Comparison of ENCODE assay signal across 14 cellular contexts in the genomic region with DNA sequence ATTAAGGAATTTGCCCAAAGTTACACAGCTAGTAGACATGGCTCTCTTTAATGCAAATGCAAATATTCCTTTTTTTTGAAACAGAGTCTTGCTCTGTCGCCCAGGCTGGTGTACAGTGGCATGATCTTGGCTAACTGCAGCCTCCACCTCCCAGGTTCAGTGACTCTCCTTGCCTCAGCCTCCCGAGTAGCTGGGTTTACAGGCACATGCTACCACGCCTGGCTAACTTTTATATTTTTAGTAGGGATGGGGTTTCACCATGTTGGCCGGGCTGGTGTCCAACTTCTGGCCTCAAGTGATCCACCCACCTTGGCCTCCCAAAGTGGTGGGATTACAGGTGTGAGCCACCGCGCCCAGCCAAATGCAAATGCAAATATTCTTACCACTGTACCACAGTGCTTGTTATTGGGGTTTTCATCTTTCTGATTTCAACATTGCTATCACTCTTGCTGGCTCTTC. TPM values are rescaled to one million over a fixed set of nuclear protein-coding genes. Genes with fewer than 3 reads are reported as not detected.
A peak's percentile ranks its signal among the peaks of the same experiment; 100 is the strongest.
DNase-seq lines count a peak whose midpoint lies in the region; ATAC-seq, FAIRE-seq and TF ChIP-seq lines count a peak whose summit lies in the region.
"Had no signal": no experiment of that assay in that cellular context is flagged by ENCODE, and none has a peak within 500 bp of the region (broad histone marks: within the 10 kb centered on the region; RNA-seq: fewer than 3 reads in every experiment).

No MANE protein-coding gene starts in this region.

- TF ChIP-seq EP300 in HepG2 (IDR thresholded peaks at IDR 0.05; ENCODE audit: low read depth in 2 of 2, low read length in 2 of 2), result no peak
- TF ChIP-seq EP300 in HepG2 (CRISPR knock-in tag; IDR thresholded peaks at IDR 0.05; ENCODE audit: borderline replicate concordance), result no peak

- H3K79me2 ChIP-seq in HepG2 (ENCODE audit: insufficient read depth, low read length), result peaks cover 62% of the 10 kb centered on the region

- H3K27me3 ChIP-seq in ascending aorta (no peaks in the 10 kb centered on the region), HepG2 (ENCODE audit: control insufficient read depth in 1 of 2, insufficient read depth in 2 of 2, low read length in 2 of 2) (peaks cover 0 to 3% of the 10 kb centered on the region in 2 experiments; a peak in 1 of 5 replicates)
- H3K27me3 ChIP-seq: SJSA1 had no signal

- intact Hi-C loops in ascending aorta (cut with DNase I), result loop anchor here (10.0 kb wide), 1 partner anchor 287 kb away; the partner anchor contains the start of gene POU6F1
- intact Hi-C loops in HepG2 (cut with micrococcal nuclease; ENCODE audit: unreplicated experiment), result loop anchor here (5.0 to 10.0 kb wide), 2 partner anchors 100 to 163 kb away; partner anchors contain the start of gene ATF1

- 82% methylated on average over 6 of the region's 6 CpGs for WGBS in HepG2 (ENCODE audit: low lambda C conversion rate)

- H4K20me1 ChIP-seq in HepG2 (ENCODE audit: insufficient read depth, low read length), result no peaks in the 10 kb centered on the region

- H3K27ac Mint-ChIP-seq in stimulated activated memory B cell treated with anti-CD40 and anti-IgM and Interleukin-4, amounts not matched to agents 10 μg/mL and 1 μg/mL and 100 μg/mL, for 72 hours, result peak overlapping the region; percentile 99
- H3K27ac Mint-ChIP-seq: endodermal cell had no signal

- H3K4me2 ChIP-seq in HepG2 (ENCODE audit: low read depth, low read length), result peak overlapping the region; percentile 88

- H3K36me3 ChIP-seq in ascending aorta, result peaks cover 25 to 26% of the 10 kb centered on the region in 2 donors
- H3K36me3 ChIP-seq in HepG2 (replicated peaks in 1 of 2; ENCODE audit: control insufficient read depth in 1 of 2, insufficient read depth in 2 of 2, low read length in 2 of 2), result peaks cover 1 to 4% of the 10 kb centered on the region in 2 experiments; a peak in 4 of 5 replicates
- H3K36me3 ChIP-seq: SJSA1 had no signal

- H3K4me1 ChIP-seq in ascending aorta (peaks cover 0 to 15% of the 10 kb centered on the region in 2 donors), HepG2 (ENCODE audit: insufficient read depth, low read length) (peaks cover 72% of the 10 kb centered on the region)

- FAIRE-seq in GM12891 (lab: Jason Lieb, UNC) (no peak), HepG2 (lab: Jason Lieb, UNC) (no peak)

- peak overlapping the region; percentile 75 to 80 for H3K4me3 ChIP-seq in ascending aorta
- peak overlapping the region; percentile 70 to 85 (median 85) for H3K4me3 ChIP-seq in HepG2 (replicated peaks in 1 of 3; ENCODE audit: insufficient read depth in 1 of 3, low read depth in 2 of 3, low read length in 3 of 3)
- H3K4me3 ChIP-seq: SJSA1 had no signal

- ATAC-seq in HepG2 (no peak), HG03378 (IDR thresholded peaks at IDR 0.05; ENCODE audit: unreplicated experiment) (no peak)
- ATAC-seq in stimulated activated memory B cell treated with anti-CD40 and anti-IgM and Interleukin-4, amounts not matched to agents 10 μg/mL and 1 μg/mL and 100 μg/mL, for 72 hours, result no peak

- TF ChIP-seq CTCF in ascending aorta (IDR thresholded peaks at IDR 0.05) (no peak), HepG2 (CRISPR knock-in tag; IDR thresholded peaks at IDR 0.05) (no peak)

- TF ChIP-seq POLR2A in GM12891 (IDR thresholded peaks at IDR 0.05; ENCODE audit: low read depth, low read length), result no peak
- no peak for TF ChIP-seq POLR2A in HepG2 (IDR thresholded peaks at IDR 0.05; ENCODE audit: insufficient read depth in 1 of 2, low read depth in 2 of 2, low read length in 2 of 2)

- H3K36me3 Mint-ChIP-seq in stimulated activated memory B cell treated with anti-CD40 and anti-IgM and Interleukin-4, amounts not matched to agents 10 μg/mL and 1 μg/mL and 100 μg/mL, for 72 hours, result peaks cover 18% of the 10 kb centered on the region

- CTCF ChIA-PET in HepG2 (lab: Yijun Ruan, JAX; ENCODE audit: low intra/inter-chr PET ratio, low total read pairs), result no interaction called here

- H3K27ac ChIP-seq in ascending aorta (peak overlapping the region; percentile 43 to 79), HepG2 (ENCODE audit: extremely low read length, insufficient read depth, low read length) (peak overlapping the region; percentile 82)
- H3K27ac ChIP-seq: SJSA1 had no signal

- peak overlapping the region; percentile 88 for H3K9ac ChIP-seq in HepG2 (ENCODE audit: insufficient read depth, low read depth, low read length)

- POLR2A ChIA-PET in HepG2 (lab: Yijun Ruan, JAX), result interaction anchor here (1.3 to 2.9 kb wide), 3 partner anchors 20 to 164 kb away, joined by 3 to 19 read pairs (median 7); partner anchors contain the start of genes ATF1 and SLC11A2

- TF ChIP-seq RAD21 in HepG2 (CRISPR knock-in tag; IDR thresholded peaks at IDR 0.05), result no peak

- no peak overlapping the region for H2AFZ ChIP-seq in HepG2 (ENCODE audit: low read length)

- peak overlapping the region; percentile 97 for H3K4me3 Mint-ChIP-seq in stimulated activated memory B cell treated with anti-CD40 and anti-IgM and Interleukin-4, amounts not matched to agents 10 μg/mL and 1 μg/mL and 100 μg/mL, for 72 hours

- DNase-seq in GM12891 (ENCODE audit: insufficient read length, low spot score) (no peak), ascending aorta (ENCODE audit: low spot score in 2 of 2) (no peak), HepG2 (ENCODE audit: low spot score) (no peak), AG08396 (ENCODE audit: low spot score) (no peak)
- no peak for DNase-seq in stimulated activated CD4-positive, alpha-beta T cell treated with anti-CD3 and anti-CD28 coated beads, Interleukin-4, amount 100 ng/mL, for 4 hours
- no peak for DNase-seq in activated CD4-positive, alpha-beta T cell treated with anti-CD3 and anti-CD28 coated beads, Interleukin-2, amount 50 U/mL, for 4 hours
- DNase-seq: activated CD8-positive, alpha-beta memory T cell treated with anti-CD3 and anti-CD28 coated beads, Interleukin-2, amount 50 U/mL, for 4 hours; DMS53; endodermal cell; NCI-H1417 treated with DMSO at 0.1 percent for 48 hours had no signal

- BruUV-seq in HepG2 (replicated peaks; lab: Mats Ljungman, UMichigan), result TSS peak; percentile 46

- no peaks in the 10 kb centered on the region for H3K27me3 Mint-ChIP-seq in stimulated activated memory B cell treated with anti-CD40 and anti-IgM and Interleukin-4, amounts not matched to agents 10 μg/mL and 1 μg/mL and 100 μg/mL, for 72 hours

- in situ Hi-C loops in HepG2 (cut with HindIII; ENCODE audit: extremely low pct_ligation_motif_present, low pct_unique_long_range_greater_than_20kb), result no loop called here

- H3K9me3 ChIP-seq in ascending aorta (no peaks in the 10 kb centered on the region), HepG2 (ENCODE audit: low read length) (no peaks in the 10 kb centered on the region)
- H3K9me3 ChIP-seq: SJSA1 had no signal

- no peaks in the 10 kb centered on the region for H3K9me3 Mint-ChIP-seq in stimulated activated memory B cell treated with anti-CD40 and anti-IgM and Interleukin-4, amounts not matched to agents 10 μg/mL and 1 μg/mL and 100 μg/mL, for 72 hours
- H3K9me3 Mint-ChIP-seq: endodermal cell had no signal

- H3K4me1 Mint-ChIP-seq in stimulated activated memory B cell treated with anti-CD40 and anti-IgM and Interleukin-4, amounts not matched to agents 10 μg/mL and 1 μg/mL and 100 μg/mL, for 72 hours, result peaks cover 68% of the 10 kb centered on the region

TF ChIP-seq in GM12891, 5 proteins besides CTCF, POLR2A, EP300 and RAD21:
- TF ChIP-seq POU2F2 (IDR thresholded peaks at IDR 0.05; ENCODE audit: low read depth, low read length) (peak; percentile 38; the same call in 1 of the 2 replicates), SPI1 (IDR thresholded peaks at IDR 0.05; ENCODE audit: low read depth, low read length) (no peak)

TF ChIP-seq in HepG2, 621 proteins besides CTCF, POLR2A, EP300 and RAD21 (continues in another document):
- TF ChIP-seq ZNF747 (CRISPR knock-in tag; IDR thresholded peaks at IDR 0.05; ENCODE audit: borderline replicate concordance) (0 out of 2 replicates have a peak, but pooled peaks have one; percentile 24), HMGXB4 (CRISPR knock-in tag; IDR thresholded peaks at IDR 0.05; ENCODE audit: borderline replicate concordance in 1 of 2, low read depth in 1 of 2) (0 out of 4 replicates have a peak, but pooled peaks of 1 of the 2 experiments have one; percentile 19)

RNA-seq across cellular contexts. Expression of gene HIGD1C, which starts 24.5 kb away (rescaled TPM):
- not detected for polyA plus RNA-seq in GM12891 (2012; ENCODE audit: low read depth, missing spikeins)
- not detected for total RNA-seq in ascending aorta
- total RNA-seq in HepG2 (2016; rRNA removed; fragmentation: Illumina TruSeq; extraction: Trizol), result not detected in 2 replicates
- total RNA-seq in HepG2 (2016; cell fraction: cytosol; rRNA removed; fragmentation: Illumina TruSeq; extraction: Trizol; ENCODE audit: low read depth), result not detected in 2 replicates
- not detected in 2 replicates for total RNA-seq in HepG2 (2016; cell fraction: insoluble cytoplasmic fraction; rRNA removed; fragmentation: Illumina TruSeq; extraction: Trizol)
- not detected in 2 replicates for total RNA-seq in HepG2 (2016; cell fraction: membrane; rRNA removed; fragmentation: Illumina TruSeq; extraction: Trizol)
- total RNA-seq in HepG2 (2016; cell fraction: nucleus; rRNA removed; fragmentation: Illumina TruSeq; extraction: Trizol), result not detected in 2 replicates
- polyA plus RNA-seq in HepG2 (2011; rRNA removed), result not detected in 2 replicates
- not detected in 2 replicates for polyA plus RNA-seq in HepG2 (2011; cell fraction: cytosol; rRNA removed)
- not detected in 2 replicates for polyA plus RNA-seq in HepG2 (2011; cell fraction: nucleus; rRNA removed)
- polyA plus RNA-seq in HepG2 (2012), result not detected in 2 replicates
- not detected in 2 replicates for polyA plus RNA-seq in HepG2 (2016; cell fraction: cytosol; fragmentation: Illumina TruSeq; extraction: Trizol; ENCODE audit: low read depth)
- polyA plus RNA-seq in HepG2 (2016; cell fraction: insoluble cytoplasmic fraction; fragmentation: Illumina TruSeq; extraction: Trizol; ENCODE audit: low read depth), result not detected in 2 replicates
- polyA plus RNA-seq in HepG2 (2016; cell fraction: membrane; fragmentation: Illumina TruSeq; extraction: Trizol; ENCODE audit: low read depth), result not detected in 2 replicates
- polyA plus RNA-seq in HepG2 (2016; cell fraction: nucleus; fragmentation: Illumina TruSeq; extraction: Trizol; ENCODE audit: insufficient read depth, low read depth), result not detected in 2 replicates
- not detected in 2 replicates for polyA minus RNA-seq in HepG2 (2011; rRNA and poly(A)+ RNA removed; ENCODE audit: low replicate concordance)
- not detected in 2 replicates for polyA minus RNA-seq in HepG2 (2011; cell fraction: cytosol; rRNA and poly(A)+ RNA removed)
- polyA minus RNA-seq in HepG2 (2011; cell fraction: nucleus; rRNA and poly(A)+ RNA removed), result not detected in 2 replicates
- total RNA-seq: endodermal cell, SJSA1 had no signal
- polyA plus RNA-seq: neural cell had no signal
